Comparison of ENCODE assay signal across 8 cellular contexts in the genomic region with DNA sequence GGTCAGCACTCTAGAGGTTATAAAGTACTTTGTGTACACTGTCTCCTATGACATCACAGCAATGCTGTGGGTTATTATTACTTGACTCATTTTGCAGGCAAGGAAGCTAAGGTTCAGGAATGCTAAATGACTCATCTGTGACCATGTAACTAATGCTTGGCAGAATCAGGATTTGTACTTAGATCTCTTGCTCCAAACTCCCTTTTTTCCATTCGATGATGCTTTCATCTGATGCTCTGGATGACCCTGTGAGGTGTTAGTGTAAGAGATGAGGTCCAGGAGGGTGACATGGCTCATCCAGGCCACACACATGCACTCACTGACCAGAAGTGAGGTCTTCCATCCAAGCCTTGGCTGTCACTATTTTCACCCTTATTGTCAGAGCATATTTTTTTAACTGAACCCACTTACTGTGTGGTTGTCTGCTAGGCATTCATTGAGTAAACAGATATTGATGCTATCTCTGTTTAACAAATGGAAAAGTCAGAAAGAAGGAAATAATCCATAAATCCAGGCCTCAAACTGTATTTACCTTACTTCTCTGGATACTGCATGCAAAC. TPM values are rescaled to one million over a fixed set of nuclear protein-coding genes. Genes with fewer than 3 reads are reported as not detected.
DNase-seq lines count a peak whose midpoint lies in the region; ATAC-seq and TF ChIP-seq lines count a peak whose summit lies in the region.

No MANE protein-coding gene starts in this region.

- TF ChIP-seq CTCF in cardiac fibroblast (IDR thresholded peaks at IDR 0.05; ENCODE audit: low read depth, low read length) (no peak), osteocyte (IDR thresholded peaks at IDR 0.05) (no peak), WTC11 (IDR thresholded peaks at IDR 0.05) (no peak)

- POLR2A ChIA-PET in WTC11 (lab: Charles Lee), result no interaction called here

- no peak overlapping the region for H3K4me3 ChIP-seq in cardiac fibroblast (replicated peaks in 1 of 2; ENCODE audit: low read depth in 2 of 2, low read length in 2 of 2)

- no peaks in the 10 kb centered on the region for H3K36me3 Mint-ChIP-seq in osteocyte (ENCODE audit: unreplicated experiment)
- H3K36me3 Mint-ChIP-seq in WTC11, result peaks cover 3% of the 10 kb centered on the region; the same call in 1 of the 2 replicates

- H3K27me3 Mint-ChIP-seq in osteocyte (ENCODE audit: unreplicated experiment), result no peaks in the 10 kb centered on the region
- no peaks in the 10 kb centered on the region; the same call in 1 of the 2 replicates for H3K27me3 Mint-ChIP-seq in WTC11 (ENCODE audit: low read depth)

- DNase-seq in EL (peak; percentile 93), MV-4-11 (lab: John Stamatoyannopoulos, UW) (peak; percentile 16), cardiac fibroblast (ENCODE audit: low read depth in 2 of 2) (peak; percentile 91 to 98), osteocyte (ENCODE audit: extremely low spot score, unreplicated experiment) (no peak), activated gamma-delta T cell (lab: John Stamatoyannopoulos, UW) (no peak), WTC11 (ENCODE audit: low spot score) (no peak), DMS114 treated with DMSO at 0.1 percent for 48 hours (lab: John Stamatoyannopoulos, UW; ENCODE audit: unreplicated experiment) (no peak)

- peak overlapping the region; percentile 76 for H3K27ac Mint-ChIP-seq in osteocyte (ENCODE audit: unreplicated experiment)
- no peak overlapping the region for H3K27ac Mint-ChIP-seq in WTC11

- ATAC-seq in HG03442 (IDR thresholded peaks at IDR 0.05; ENCODE audit: unreplicated experiment), result no peak
- ATAC-seq in WTC11, result no peak

- H3K4me1 Mint-ChIP-seq in osteocyte (ENCODE audit: unreplicated experiment) (peaks cover 27% of the 10 kb centered on the region), WTC11 (peaks cover 15% of the 10 kb centered on the region)

- no peak overlapping the region for H3K4me3 Mint-ChIP-seq in osteocyte (ENCODE audit: unreplicated experiment)
- no peak overlapping the region for H3K4me3 Mint-ChIP-seq in WTC11

- CTCF ChIA-PET in WTC11 (lab: Charles Lee), result interaction anchor here (1.2 to 1.6 kb wide), 2 partner anchors 10 to 69 kb away, joined by 3 to 4 read pairs; no protein-coding TSS in a partner anchor

- H3K9me3 Mint-ChIP-seq in osteocyte (ENCODE audit: unreplicated experiment), result no peaks in the 10 kb centered on the region
- H3K9me3 Mint-ChIP-seq in WTC11, result peaks cover 8% of the 10 kb centered on the region

TF ChIP-seq in WTC11, 78 proteins besides CTCF, POLR2A, EP300 and RAD21 (continues in another document):
- TF ChIP-seq, protein P1, sequence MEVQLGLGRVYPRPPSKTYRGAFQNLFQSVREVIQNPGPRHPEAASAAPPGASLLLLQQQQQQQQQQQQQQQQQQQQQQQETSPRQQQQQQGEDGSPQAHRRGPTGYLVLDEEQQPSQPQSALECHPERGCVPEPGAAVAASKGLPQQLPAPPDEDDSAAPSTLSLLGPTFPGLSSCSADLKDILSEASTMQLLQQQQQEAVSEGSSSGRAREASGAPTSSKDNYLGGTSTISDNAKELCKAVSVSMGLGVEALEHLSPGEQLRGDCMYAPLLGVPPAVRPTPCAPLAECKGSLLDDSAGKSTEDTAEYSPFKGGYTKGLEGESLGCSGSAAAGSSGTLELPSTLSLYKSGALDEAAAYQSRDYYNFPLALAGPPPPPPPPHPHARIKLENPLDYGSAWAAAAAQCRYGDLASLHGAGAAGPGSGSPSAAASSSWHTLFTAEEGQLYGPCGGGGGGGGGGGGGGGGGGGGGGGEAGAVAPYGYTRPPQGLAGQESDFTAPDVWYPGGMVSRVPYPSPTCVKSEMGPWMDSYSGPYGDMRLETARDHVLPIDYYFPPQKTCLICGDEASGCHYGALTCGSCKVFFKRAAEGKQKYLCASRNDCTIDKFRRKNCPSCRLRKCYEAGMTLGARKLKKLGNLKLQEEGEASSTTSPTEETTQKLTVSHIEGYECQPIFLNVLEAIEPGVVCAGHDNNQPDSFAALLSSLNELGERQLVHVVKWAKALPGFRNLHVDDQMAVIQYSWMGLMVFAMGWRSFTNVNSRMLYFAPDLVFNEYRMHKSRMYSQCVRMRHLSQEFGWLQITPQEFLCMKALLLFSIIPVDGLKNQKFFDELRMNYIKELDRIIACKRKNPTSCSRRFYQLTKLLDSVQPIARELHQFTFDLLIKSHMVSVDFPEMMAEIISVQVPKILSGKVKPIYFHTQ (CRISPR knock-in tag; IDR thresholded peaks at IDR 0.05), result no peak
- TF ChIP-seq, protein P2, sequence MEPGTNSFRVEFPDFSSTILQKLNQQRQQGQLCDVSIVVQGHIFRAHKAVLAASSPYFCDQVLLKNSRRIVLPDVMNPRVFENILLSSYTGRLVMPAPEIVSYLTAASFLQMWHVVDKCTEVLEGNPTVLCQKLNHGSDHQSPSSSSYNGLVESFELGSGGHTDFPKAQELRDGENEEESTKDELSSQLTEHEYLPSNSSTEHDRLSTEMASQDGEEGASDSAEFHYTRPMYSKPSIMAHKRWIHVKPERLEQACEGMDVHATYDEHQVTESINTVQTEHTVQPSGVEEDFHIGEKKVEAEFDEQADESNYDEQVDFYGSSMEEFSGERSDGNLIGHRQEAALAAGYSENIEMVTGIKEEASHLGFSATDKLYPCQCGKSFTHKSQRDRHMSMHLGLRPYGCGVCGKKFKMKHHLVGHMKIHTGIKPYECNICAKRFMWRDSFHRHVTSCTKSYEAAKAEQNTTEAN (CRISPR knock-in tag; IDR thresholded peaks at IDR 0.05), result no peak
- TF ChIP-seq, protein P3, sequence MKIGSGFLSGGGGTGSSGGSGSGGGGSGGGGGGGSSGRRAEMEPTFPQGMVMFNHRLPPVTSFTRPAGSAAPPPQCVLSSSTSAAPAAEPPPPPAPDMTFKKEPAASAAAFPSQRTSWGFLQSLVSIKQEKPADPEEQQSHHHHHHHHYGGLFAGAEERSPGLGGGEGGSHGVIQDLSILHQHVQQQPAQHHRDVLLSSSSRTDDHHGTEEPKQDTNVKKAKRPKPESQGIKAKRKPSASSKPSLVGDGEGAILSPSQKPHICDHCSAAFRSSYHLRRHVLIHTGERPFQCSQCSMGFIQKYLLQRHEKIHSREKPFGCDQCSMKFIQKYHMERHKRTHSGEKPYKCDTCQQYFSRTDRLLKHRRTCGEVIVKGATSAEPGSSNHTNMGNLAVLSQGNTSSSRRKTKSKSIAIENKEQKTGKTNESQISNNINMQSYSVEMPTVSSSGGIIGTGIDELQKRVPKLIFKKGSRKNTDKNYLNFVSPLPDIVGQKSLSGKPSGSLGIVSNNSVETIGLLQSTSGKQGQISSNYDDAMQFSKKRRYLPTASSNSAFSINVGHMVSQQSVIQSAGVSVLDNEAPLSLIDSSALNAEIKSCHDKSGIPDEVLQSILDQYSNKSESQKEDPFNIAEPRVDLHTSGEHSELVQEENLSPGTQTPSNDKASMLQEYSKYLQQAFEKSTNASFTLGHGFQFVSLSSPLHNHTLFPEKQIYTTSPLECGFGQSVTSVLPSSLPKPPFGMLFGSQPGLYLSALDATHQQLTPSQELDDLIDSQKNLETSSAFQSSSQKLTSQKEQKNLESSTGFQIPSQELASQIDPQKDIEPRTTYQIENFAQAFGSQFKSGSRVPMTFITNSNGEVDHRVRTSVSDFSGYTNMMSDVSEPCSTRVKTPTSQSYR (CRISPR knock-in tag; IDR thresholded peaks at IDR 0.05), result no peak
- TF ChIP-seq ETV6 (CRISPR knock-in tag; IDR thresholded peaks at IDR 0.05) (no peak), FOXK1 (CRISPR knock-in tag; IDR thresholded peaks at IDR 0.05) (no peak), TCF7 (CRISPR knock-in tag; IDR thresholded peaks at IDR 0.05; ENCODE audit: low read depth) (no peak), RELA (CRISPR knock-in tag; IDR thresholded peaks at IDR 0.05; ENCODE audit: borderline replicate concordance) (no peak), TP53 (CRISPR knock-in tag; IDR thresholded peaks at IDR 0.05) (no peak), NR3C1 (CRISPR knock-in tag; conservative IDR thresholded peaks at IDR 0.05; ENCODE audit: low read depth) (no peak), KAT7 (CRISPR knock-in tag; IDR thresholded peaks at IDR 0.05; ENCODE audit: borderline replicate concordance) (no peak), ZNF425 (CRISPR knock-in tag; conservative IDR thresholded peaks at IDR 0.05) (no peak), ESRRA (CRISPR knock-in tag; IDR thresholded peaks at IDR 0.05; ENCODE audit: borderline replicate concordance) (no peak)
- TF ChIP-seq, protein P4, sequence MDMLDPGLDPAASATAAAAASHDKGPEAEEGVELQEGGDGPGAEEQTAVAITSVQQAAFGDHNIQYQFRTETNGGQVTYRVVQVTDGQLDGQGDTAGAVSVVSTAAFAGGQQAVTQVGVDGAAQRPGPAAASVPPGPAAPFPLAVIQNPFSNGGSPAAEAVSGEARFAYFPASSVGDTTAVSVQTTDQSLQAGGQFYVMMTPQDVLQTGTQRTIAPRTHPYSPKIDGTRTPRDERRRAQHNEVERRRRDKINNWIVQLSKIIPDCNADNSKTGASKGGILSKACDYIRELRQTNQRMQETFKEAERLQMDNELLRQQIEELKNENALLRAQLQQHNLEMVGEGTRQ (CRISPR knock-in tag; IDR thresholded peaks at IDR 0.05), result no peak

RNA-seq across cellular contexts. Expression of gene RHOH, which starts 59.0 kb away (rescaled TPM):
- not detected in 2 replicates for total RNA-seq in osteocyte
- total RNA-seq in WTC11 (2021), result 3.9 to 8.7 TPM (median 7.4 TPM) in 3 replicates

Comparison
In these comparisons a context has a peak if more than half of its experiments do, and no peak if none do; other contexts are left out.
1. DNase-seq: peak in EL (single experiment), MV-4-11 (single experiment) and cardiac fibroblast (2 of 2); none in osteocyte (single experiment), activated gamma-delta T cell (single experiment), WTC11 (single experiment) and DMS114 treated with DMSO at 0.1 percent for 48 hours (single experiment).